In the genomic region with DNA sequence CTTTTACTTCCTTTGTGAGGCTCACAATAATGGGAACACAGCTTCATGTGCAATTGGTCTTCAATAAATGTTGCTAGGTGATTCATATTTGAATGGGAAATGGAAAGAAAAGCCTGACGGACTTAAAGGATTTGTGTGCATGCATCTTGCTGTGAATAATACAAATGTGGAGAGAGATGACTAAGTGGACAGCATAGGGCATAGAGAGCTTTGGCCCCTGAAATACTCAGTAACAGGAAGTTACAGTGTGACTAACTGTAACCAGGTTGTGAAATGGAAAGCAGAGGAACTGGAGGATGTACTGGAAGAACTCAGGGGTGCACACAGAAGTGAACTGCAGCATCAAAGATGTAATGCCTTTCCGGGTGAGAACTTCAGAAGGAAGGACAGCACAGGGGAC, we compare ENCODE assay signal across 8 cellular contexts.
DNase-seq lines count a peak whose midpoint lies in the region; ATAC-seq and TF ChIP-seq lines count a peak whose summit lies in the region.

No MANE protein-coding gene starts in this region.

- intact Hi-C loops in lower lobe of right lung (cut with DNase I) = no loop called here

- H3K4me3 ChIP-seq in lower lobe of right lung = no peak overlapping the region
- H3K4me3 ChIP-seq in tibial nerve = no peak overlapping the region

- no peak overlapping the region for H3K27ac ChIP-seq in lower lobe of right lung
- no peak overlapping the region for H3K27ac ChIP-seq in tibial nerve

- WGBS in tibial nerve, 2 donors = 73 to 86% methylated on average over 2 of the region's 2 CpGs

- no peaks in the 10 kb centered on the region for H3K9me3 ChIP-seq in lower lobe of right lung
- no peaks in the 10 kb centered on the region for H3K9me3 ChIP-seq in tibial nerve

- TF ChIP-seq CTCF in lower lobe of right lung (IDR thresholded peaks at IDR 0.05) (no peak), tibial nerve (IDR thresholded peaks at IDR 0.05) (no peak)

- H3K36me3 ChIP-seq in lower lobe of right lung (no peaks in the 10 kb centered on the region), tibial nerve (no peaks in the 10 kb centered on the region)

- H3K4me1 ChIP-seq in lower lobe of right lung (peaks cover 26% of the 10 kb centered on the region), tibial nerve (peaks cover 0 to 13% (median 6%) of the 10 kb centered on the region in 4 donors)

- no peak for TF ChIP-seq POLR2A in tibial nerve (IDR thresholded peaks at IDR 0.05)

- DNase-seq in AG20443 (ENCODE audit: low spot score) (peak; percentile 73), Kasumi-1 (lab: John Stamatoyannopoulos, UW) (peak; percentile 95), amniotic stem cell (lab: John Stamatoyannopoulos, UW) (peak; percentile 93), lower lobe of right lung (no peak), tibial nerve (ENCODE audit: low spot score in 2 of 2) (no peak), NCI-H1105 treated with DMSO at 0.1 percent for 48 hours (lab: John Stamatoyannopoulos, UW) (no peak)

- ATAC-seq in lower lobe of right lung (peak; percentile 78 to 79), HG02642 (IDR thresholded peaks at IDR 0.05; ENCODE audit: poor library complexity, unreplicated experiment) (no peak), HG03520 (IDR thresholded peaks at IDR 0.05; ENCODE audit: unreplicated experiment) (no peak)

- TF ChIP-seq EP300 in tibial nerve (IDR thresholded peaks at IDR 0.05) = peak in 1 of 2 donors; percentile 18

- H3K27me3 ChIP-seq in lower lobe of right lung (ENCODE audit: low read depth) = no peaks in the 10 kb centered on the region
- H3K27me3 ChIP-seq in tibial nerve = no peaks in the 10 kb centered on the region

Comparison
In these comparisons a context has a peak if more than half of its experiments do, and no peak if none do; other contexts are left out.
1. DNase-seq: peak in AG20443 (single experiment), Kasumi-1 (2 of 2) and amniotic stem cell (single experiment); none in lower lobe of right lung (single experiment), tibial nerve (0 of 2) and NCI-H1105 treated with DMSO at 0.1 percent for 48 hours (single experiment).
2. ATAC-seq: peak in lower lobe of right lung (2 of 2); none in HG02642 (single experiment) and HG03520 (single experiment).